Comparison of ENCODE assay signal across 1 cellular context in the genomic region with DNA sequence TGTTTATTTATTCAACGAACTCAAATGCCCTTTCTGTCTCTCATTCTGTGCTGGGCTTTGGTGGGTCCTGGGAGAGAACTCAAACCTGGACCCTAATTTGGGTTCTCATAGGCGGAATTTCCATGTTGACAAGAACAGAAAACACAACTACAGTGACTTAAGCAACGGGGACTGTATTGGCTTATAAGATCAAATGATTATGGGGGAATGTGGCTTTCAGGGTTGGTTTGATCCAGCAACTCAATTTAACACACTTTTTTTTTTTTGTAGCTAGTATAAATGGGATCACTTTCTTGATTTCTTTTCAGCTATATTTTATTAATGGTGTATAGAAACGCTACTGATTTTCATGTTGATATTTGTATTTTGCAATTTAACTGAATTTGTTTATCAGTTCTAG.
TF ChIP-seq lines count a peak whose summit lies in the region.

No MANE protein-coding gene starts in this region.

TF ChIP-seq in K562, 482 proteins besides CTCF, POLR2A, EP300 and RAD21:
- TF ChIP-seq PHF8 (IDR thresholded peaks at IDR 0.05; ENCODE audit: borderline replicate concordance, low read length) (no peak), RBM25 (IDR thresholded peaks at IDR 0.05; ENCODE audit: low read depth, low read length, severe bottlenecking) (peak; percentile 21), MCM5 (IDR thresholded peaks at IDR 0.05; ENCODE audit: low read depth) (no peak)
